1 cellular context compared by ENCODE assay signal in genomic region chr3:16242177-16242576, GRCh38.
TF ChIP-seq lines count a peak whose summit lies in the region.

No MANE protein-coding gene starts in this region.

TF ChIP-seq in K562, 482 proteins besides CTCF, POLR2A, EP300 and RAD21 (continued from another document):
- TF ChIP-seq ARID4B (CRISPR knock-in tag; IDR thresholded peaks at IDR 0.05) (no peak), ARID1B (IDR thresholded peaks at IDR 0.05) (peak; percentile 53), ESRRA (IDR thresholded peaks at IDR 0.05; ENCODE audit: borderline replicate concordance, low read depth) (no peak), EHMT2 (IDR thresholded peaks at IDR 0.05) (no peak), DMBX1 (CRISPR knock-in tag; IDR thresholded peaks at IDR 0.05; ENCODE audit: borderline replicate concordance) (no peak), MAFF (IDR thresholded peaks at IDR 0.05; ENCODE audit: low read length) (no peak), ZNF695 (CRISPR knock-in tag; IDR thresholded peaks at IDR 0.05) (no peak), TRIM25 (IDR thresholded peaks at IDR 0.05; ENCODE audit: borderline replicate concordance) (no peak), TRIM24 (IDR thresholded peaks at IDR 0.05) (no peak), SETDB1 (IDR thresholded peaks at IDR 0.05; ENCODE audit: low read length) (no peak), NR4A1 (CRISPR knock-in tag; IDR thresholded peaks at IDR 0.05) (no peak), NR4A1 (tag; IDR thresholded peaks at IDR 0.05) (0 out of 2 replicates have a peak, but pooled peaks have one; percentile 20), KAT2B (IDR thresholded peaks at IDR 0.05; ENCODE audit: low read depth, low read length) (no peak), ZNF717 (CRISPR knock-in tag; IDR thresholded peaks at IDR 0.05) (no peak), HNRNPK (IDR thresholded peaks at IDR 0.05; ENCODE audit: low read depth, low read length, poor library complexity, severe bottlenecking) (no peak), TCF7L2 (IDR thresholded peaks at IDR 0.05; ENCODE audit: low read depth, low read length) (no peak), TCF15 (CRISPR knock-in tag; IDR thresholded peaks at IDR 0.05) (no peak), CBFA2T3 (IDR thresholded peaks at IDR 0.05) (peak; percentile 44; the same call in 1 of the 2 replicates), RCOR1 (IDR thresholded peaks at IDR 0.05; ENCODE audit: borderline replicate concordance in 1 of 2, low read depth in 2 of 2, low read length in 2 of 2) (0 out of 4 replicates have a peak, but pooled peaks of 1 of the 2 experiments have one; percentile 50), HDGF (IDR thresholded peaks at IDR 0.05) (no peak), HCFC1 (IDR thresholded peaks at IDR 0.05; ENCODE audit: low read depth, low read length) (no peak), ATF1 (CRISPR knock-in tag; IDR thresholded peaks at IDR 0.05) (no peak), ATF1 (tag; IDR thresholded peaks at IDR 0.05) (no peak), TFAM (CRISPR knock-in tag; conservative IDR thresholded peaks at IDR 0.05) (no peak), TEAD4 (IDR thresholded peaks at IDR 0.05; ENCODE audit: low read length) (0 out of 2 replicates have a peak, but pooled peaks have one; percentile 19), TEAD4 (CRISPR knock-in tag; IDR thresholded peaks at IDR 0.05; ENCODE audit: borderline replicate concordance) (no peak), TFE3 (CRISPR knock-in tag; IDR thresholded peaks at IDR 0.05) (no peak), BHLHE40 (IDR thresholded peaks at IDR 0.05; ENCODE audit: low read length) (no peak), SP1 (CRISPR knock-in tag; IDR thresholded peaks at IDR 0.05) (no peak), BDP1 (IDR thresholded peaks at IDR 0.05; ENCODE audit: insufficient read depth, insufficient read length) (no peak), L3MBTL2 (IDR thresholded peaks at IDR 0.05) (no peak), FOXA3 (CRISPR knock-in tag; conservative IDR thresholded peaks at IDR 0.05 in 1 of 2, IDR thresholded peaks at IDR 0.05 in 1 of 2) (peak in 1 of 2 experiments; percentile 46; a peak in 1 of 4 replicates), ZNF263 (CRISPR knock-in tag; IDR thresholded peaks at IDR 0.05; ENCODE audit: borderline replicate concordance) (no peak), TAL1 (IDR thresholded peaks at IDR 0.05) (peak; percentile 54; the same call in 1 of the 2 replicates), DPF2 (IDR thresholded peaks at IDR 0.05) (peak; percentile 45; the same call in 1 of the 2 replicates), NFE2 (IDR thresholded peaks at IDR 0.05; ENCODE audit: low read depth) (0 out of 2 replicates have a peak, but pooled peaks have one; percentile 19), ZNF785 (CRISPR knock-in tag; IDR thresholded peaks at IDR 0.05) (no peak), PHF21A (IDR thresholded peaks at IDR 0.05; ENCODE audit: borderline replicate concordance, low read depth) (no peak), CC2D1A (IDR thresholded peaks at IDR 0.05) (no peak), BACH1 (tag; IDR thresholded peaks at IDR 0.05) (no peak), ZNF217 (CRISPR knock-in tag; IDR thresholded peaks at IDR 0.05) (no peak), MEF2D (tag; conservative IDR thresholded peaks at IDR 0.05; ENCODE audit: low read depth) (no peak)
- TF ChIP-seq, protein P1, sequence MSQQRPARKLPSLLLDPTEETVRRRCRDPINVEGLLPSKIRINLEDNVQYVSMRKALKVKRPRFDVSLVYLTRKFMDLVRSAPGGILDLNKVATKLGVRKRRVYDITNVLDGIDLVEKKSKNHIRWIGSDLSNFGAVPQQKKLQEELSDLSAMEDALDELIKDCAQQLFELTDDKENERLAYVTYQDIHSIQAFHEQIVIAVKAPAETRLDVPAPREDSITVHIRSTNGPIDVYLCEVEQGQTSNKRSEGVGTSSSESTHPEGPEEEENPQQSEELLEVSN (IDR thresholded peaks at IDR 0.05; ENCODE audit: borderline replicate concordance in 1 of 2, extremely low read depth in 1 of 2, insufficient read depth in 1 of 2, insufficient read length in 1 of 2, low read depth in 1 of 2, low read length in 1 of 2, poor library complexity in 1 of 2, severe bottlenecking in 1 of 2): no peak
- TF ChIP-seq, protein P2, sequence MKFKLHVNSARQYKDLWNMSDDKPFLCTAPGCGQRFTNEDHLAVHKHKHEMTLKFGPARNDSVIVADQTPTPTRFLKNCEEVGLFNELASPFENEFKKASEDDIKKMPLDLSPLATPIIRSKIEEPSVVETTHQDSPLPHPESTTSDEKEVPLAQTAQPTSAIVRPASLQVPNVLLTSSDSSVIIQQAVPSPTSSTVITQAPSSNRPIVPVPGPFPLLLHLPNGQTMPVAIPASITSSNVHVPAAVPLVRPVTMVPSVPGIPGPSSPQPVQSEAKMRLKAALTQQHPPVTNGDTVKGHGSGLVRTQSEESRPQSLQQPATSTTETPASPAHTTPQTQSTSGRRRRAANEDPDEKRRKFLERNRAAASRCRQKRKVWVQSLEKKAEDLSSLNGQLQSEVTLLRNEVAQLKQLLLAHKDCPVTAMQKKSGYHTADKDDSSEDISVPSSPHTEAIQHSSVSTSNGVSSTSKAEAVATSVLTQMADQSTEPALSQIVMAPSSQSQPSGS (CRISPR knock-in tag; IDR thresholded peaks at IDR 0.05): no peak
- TF ChIP-seq, protein P3, sequence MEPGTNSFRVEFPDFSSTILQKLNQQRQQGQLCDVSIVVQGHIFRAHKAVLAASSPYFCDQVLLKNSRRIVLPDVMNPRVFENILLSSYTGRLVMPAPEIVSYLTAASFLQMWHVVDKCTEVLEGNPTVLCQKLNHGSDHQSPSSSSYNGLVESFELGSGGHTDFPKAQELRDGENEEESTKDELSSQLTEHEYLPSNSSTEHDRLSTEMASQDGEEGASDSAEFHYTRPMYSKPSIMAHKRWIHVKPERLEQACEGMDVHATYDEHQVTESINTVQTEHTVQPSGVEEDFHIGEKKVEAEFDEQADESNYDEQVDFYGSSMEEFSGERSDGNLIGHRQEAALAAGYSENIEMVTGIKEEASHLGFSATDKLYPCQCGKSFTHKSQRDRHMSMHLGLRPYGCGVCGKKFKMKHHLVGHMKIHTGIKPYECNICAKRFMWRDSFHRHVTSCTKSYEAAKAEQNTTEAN (CRISPR knock-in tag; IDR thresholded peaks at IDR 0.05): no peak
